Comparison of ENCODE assay signal across 17 cellular contexts in genomic region chr11:33514079-33514690, GRCh38.
DNase-seq lines count a peak whose midpoint lies in the region; ATAC-seq, FAIRE-seq and TF ChIP-seq lines count a peak whose summit lies in the region.
"Had no signal": no experiment of that assay in that cellular context is flagged by ENCODE, and none has a peak within 500 bp of the region (broad histone marks: within the 10 kb centered on the region; RNA-seq: fewer than 3 reads in every experiment).

No MANE protein-coding gene starts in this region.

- H3K4me2 ChIP-seq in HepG2 (ENCODE audit: low read depth, low read length): no peak overlapping the region
- H3K4me2 ChIP-seq: BLaER1 had no signal

- TF ChIP-seq POLR2A in HepG2 (IDR thresholded peaks at IDR 0.05; ENCODE audit: insufficient read depth in 1 of 2, low read depth in 2 of 2, low read length in 2 of 2): no peak
- no peak for TF ChIP-seq POLR2A in right lobe of liver (IDR thresholded peaks at IDR 0.05)

- H3K36me3 ChIP-seq in HepG2 (replicated peaks in 1 of 2; ENCODE audit: control insufficient read depth in 1 of 2, insufficient read depth in 2 of 2, low read length in 2 of 2) (no peaks in the 10 kb centered on the region), right lobe of liver (no peaks in the 10 kb centered on the region), lower lobe of right lung (no peaks in the 10 kb centered on the region)
- H3K36me3 ChIP-seq: BLaER1 had no signal

- CTCF ChIA-PET in HepG2 (lab: Yijun Ruan, JAX; ENCODE audit: low intra/inter-chr PET ratio, low total read pairs): no interaction called here
- CTCF ChIA-PET in activated naive CD4-positive, alpha-beta T cell treated with anti-CD3 and anti-CD28 coated beads for 36 hours (lab: Charles Lee): no interaction called here

- H3K4me3 Mint-ChIP-seq in activated naive CD4-positive, alpha-beta T cell treated with anti-CD3 and anti-CD28 coated beads for 36 hours: no peak overlapping the region
- H3K4me3 Mint-ChIP-seq: CD8-positive, alpha-beta memory T cell; H9 had no signal

- H3K9me3 Mint-ChIP-seq in activated naive CD4-positive, alpha-beta T cell treated with anti-CD3 and anti-CD28 coated beads for 36 hours: no peaks in the 10 kb centered on the region
- H3K9me3 Mint-ChIP-seq: H9 had no signal

- no peak overlapping the region for H2AFZ ChIP-seq in HepG2 (ENCODE audit: low read length)

- POLR2A ChIA-PET in HepG2 (lab: Yijun Ruan, JAX): no interaction called here

- TF ChIP-seq EP300 in HepG2 (IDR thresholded peaks at IDR 0.05; ENCODE audit: low read depth in 2 of 2, low read length in 2 of 2): no peak
- no peak for TF ChIP-seq EP300 in HepG2 (CRISPR knock-in tag; IDR thresholded peaks at IDR 0.05; ENCODE audit: borderline replicate concordance)

- FAIRE-seq in HepG2 (lab: Jason Lieb, UNC): no peak
- FAIRE-seq: HTR-8/SVneo had no signal

- no peaks in the 10 kb centered on the region for H3K4me1 ChIP-seq in HepG2 (ENCODE audit: insufficient read depth, low read length)
- H3K4me1 ChIP-seq in right lobe of liver: no peaks in the 10 kb centered on the region
- H3K4me1 ChIP-seq in lower lobe of right lung: no peaks in the 10 kb centered on the region

- BruUV-seq in HepG2 (replicated peaks; lab: Mats Ljungman, UMichigan): no TSS peak

- H4K20me1 ChIP-seq in HepG2 (ENCODE audit: insufficient read depth, low read length): no peaks in the 10 kb centered on the region
- H4K20me1 ChIP-seq: BLaER1 had no signal

- intact Hi-C loops in HepG2 (cut with micrococcal nuclease; ENCODE audit: unreplicated experiment): no loop called here
- intact Hi-C loops in right lobe of liver (cut with DNase I): no loop called here
- intact Hi-C loops in activated naive CD4-positive, alpha-beta T cell treated with anti-CD3 and anti-CD28 coated beads for 36 hours (cut with micrococcal nuclease): no loop called here
- intact Hi-C loops in lower lobe of right lung (cut with DNase I): no loop called here

- no peak overlapping the region for H3K9ac ChIP-seq in HepG2 (ENCODE audit: insufficient read depth, low read depth, low read length)
- H3K9ac ChIP-seq: BLaER1 had no signal

- in situ Hi-C loops in HepG2 (cut with HindIII; ENCODE audit: extremely low pct_ligation_motif_present, low pct_unique_long_range_greater_than_20kb) (no loop called here), SK-MEL-5 (cut with HindIII; ENCODE audit: low pct_unique_long_range_greater_than_20kb, low sequenced_read_pairs) (no loop called here)

- H3K4me1 Mint-ChIP-seq in activated naive CD4-positive, alpha-beta T cell treated with anti-CD3 and anti-CD28 coated beads for 36 hours (ENCODE audit: low read depth): peaks cover 2% of the 10 kb centered on the region
- H3K4me1 Mint-ChIP-seq: CD8-positive, alpha-beta memory T cell; H9 had no signal

- peaks cover 6% of the 10 kb centered on the region for H3K27me3 Mint-ChIP-seq in activated naive CD4-positive, alpha-beta T cell treated with anti-CD3 and anti-CD28 coated beads for 36 hours (ENCODE audit: low read depth)

- DNase-seq in HepG2 (ENCODE audit: low spot score) (no peak), right lobe of liver (no peak), SK-MEL-5 (ENCODE audit: low read depth, low spot score) (peak; percentile 66), epidermal melanocyte (ENCODE audit: insufficient read length, low spot score) (peak; percentile 61), lower lobe of right lung (no peak), NCI-H69 (lab: John Stamatoyannopoulos, UW) (no peak)
- DNase-seq in activated naive CD4-positive, alpha-beta T cell treated with anti-CD3 and anti-CD28 coated beads for 36 hours: no peak
- DNase-seq: AML-193; CD8-positive, alpha-beta memory T cell; DMS53; GOT3; H9; KBM-7 had no signal

- TF ChIP-seq RAD21 in HepG2 (CRISPR knock-in tag; IDR thresholded peaks at IDR 0.05): no peak

- ATAC-seq in HepG2 (no peak), right lobe of liver (no peak), lower lobe of right lung (no peak), HG02642 (IDR thresholded peaks at IDR 0.05; ENCODE audit: poor library complexity, unreplicated experiment) (no peak)

- 11% methylated on average over 5 of the region's 5 CpGs for WGBS in HepG2 (ENCODE audit: low lambda C conversion rate)
- 54% methylated on average over 5 of the region's 5 CpGs for WGBS in right lobe of liver (ENCODE audit: insufficient coverage, low coverage, low lambda C conversion rate, missing lambda C conversion rate)

- H3K27ac Mint-ChIP-seq in activated naive CD4-positive, alpha-beta T cell treated with anti-CD3 and anti-CD28 coated beads for 36 hours: no peak overlapping the region
- H3K27ac Mint-ChIP-seq: CD8-positive, alpha-beta memory T cell; H9 had no signal

- no peaks in the 10 kb centered on the region for H3K79me2 ChIP-seq in HepG2 (ENCODE audit: insufficient read depth, low read length)

- no peaks in the 10 kb centered on the region for H3K36me3 Mint-ChIP-seq in activated naive CD4-positive, alpha-beta T cell treated with anti-CD3 and anti-CD28 coated beads for 36 hours (ENCODE audit: low read depth)
- H3K36me3 Mint-ChIP-seq: CD8-positive, alpha-beta memory T cell had no signal

- H3K27ac ChIP-seq in HepG2 (ENCODE audit: extremely low read length, insufficient read depth, low read length): no peak overlapping the region
- H3K27ac ChIP-seq in right lobe of liver: no peak overlapping the region
- H3K27ac ChIP-seq in lower lobe of right lung: no peak overlapping the region
- H3K27ac ChIP-seq: 22Rv1, BLaER1 had no signal

- H3K27me3 ChIP-seq in HepG2 (ENCODE audit: control insufficient read depth in 1 of 2, insufficient read depth in 2 of 2, low read length in 2 of 2) (peaks cover 0 to 8% of the 10 kb centered on the region in 2 experiments; a peak in 2 of 5 replicates), right lobe of liver (no peaks in the 10 kb centered on the region), lower lobe of right lung (ENCODE audit: low read depth) (peaks cover 4% of the 10 kb centered on the region)
- H3K27me3 ChIP-seq: BLaER1 had no signal

- H3K9me3 ChIP-seq in HepG2 (ENCODE audit: low read length) (no peaks in the 10 kb centered on the region), right lobe of liver (no peaks in the 10 kb centered on the region), lower lobe of right lung (no peaks in the 10 kb centered on the region)
- H3K9me3 ChIP-seq: BLaER1 had no signal

- H3K4me3 ChIP-seq in HepG2 (replicated peaks in 1 of 3; ENCODE audit: insufficient read depth in 1 of 3, low read depth in 2 of 3, low read length in 3 of 3) (no peak overlapping the region), right lobe of liver (no peak overlapping the region), lower lobe of right lung (no peak overlapping the region)
- H3K4me3 ChIP-seq: BLaER1 had no signal

- no peak for TF ChIP-seq CTCF in HepG2 (CRISPR knock-in tag; IDR thresholded peaks at IDR 0.05)
- TF ChIP-seq CTCF in right lobe of liver (IDR thresholded peaks at IDR 0.05): no peak
- no peak for TF ChIP-seq CTCF in lower lobe of right lung (IDR thresholded peaks at IDR 0.05)

TF ChIP-seq in HepG2, 621 proteins besides CTCF, POLR2A, EP300 and RAD21:
- TF ChIP-seq NFE2L2 (IDR thresholded peaks at IDR 0.05; ENCODE audit: low read length) (peak; percentile 44), NFYC (CRISPR knock-in tag; IDR thresholded peaks at IDR 0.05) (no peak)

Comparison
In these comparisons a context has a peak if more than half of its experiments do, and no peak if none do; other contexts are left out.
1. DNase-seq: peak in SK-MEL-5 (single experiment) and epidermal melanocyte (single experiment); none in HepG2 (single experiment), right lobe of liver (0 of 3), activated naive CD4-positive, alpha-beta T cell treated with anti-CD3 and anti-CD28 coated beads for 36 hours (single experiment), lower lobe of right lung (single experiment) and NCI-H69 (single experiment).